In the genomic region with DNA sequence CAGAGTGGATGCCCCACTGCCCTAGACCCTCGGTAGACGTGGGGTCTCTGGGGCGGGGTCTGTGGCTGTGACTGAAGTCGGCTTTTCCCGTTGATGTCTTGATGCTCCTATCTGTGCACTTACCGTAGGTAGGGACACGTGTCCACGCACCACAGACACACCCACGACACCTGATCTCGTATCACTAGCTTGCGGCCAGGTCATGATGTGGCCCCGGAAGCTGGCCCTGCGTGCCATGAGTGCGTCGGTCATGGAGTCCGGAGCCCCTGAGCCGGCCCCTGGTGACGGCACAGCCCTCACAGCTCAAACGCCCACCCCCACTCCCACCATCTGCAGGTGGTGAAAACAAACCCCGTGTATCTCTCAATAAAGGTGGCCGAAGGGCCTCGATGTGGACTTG, we compare ENCODE assay signal across 25 cellular contexts. TPM values are rescaled to one million over a fixed set of nuclear protein-coding genes. Genes with fewer than 3 reads are reported as not detected.
DNase-seq lines count a peak whose midpoint lies in the region; ATAC-seq, FAIRE-seq and TF ChIP-seq lines count a peak whose summit lies in the region.
"Had no signal": no experiment of that assay in that cellular context is flagged by ENCODE, and none has a peak within 500 bp of the region (broad histone marks: within the 10 kb centered on the region; RNA-seq: fewer than 3 reads in every experiment).

No MANE protein-coding gene starts in this region.

- no peak overlapping the region for H2BK12ac ChIP-seq in H1 (ENCODE audit: low read depth, low read length)

- DNase-seq in left ventricle myocardium superior (peak; percentile 17), cardiac septum (ENCODE audit: low spot score) (no peak), H1 (ENCODE audit: low read depth in 1 of 2, low spot score in 2 of 2) (no peak), neural crest cell (ENCODE audit: low read depth, low spot score) (no peak), NCI-H2196 (lab: John Stamatoyannopoulos, UW; ENCODE audit: unreplicated experiment) (no peak), OCI-M2 (lab: John Stamatoyannopoulos, UW; ENCODE audit: unreplicated experiment) (no peak), NCI-H82 (lab: John Stamatoyannopoulos, UW) (no peak)
- DNase-seq: Calu3; DMS79; H9; MM.1S; NCI-H1092; NCI-H1436 treated with DMSO at 0.1 percent for 48 hours; NCI-H2029; NCI-H2171; NCI-H446; NCI-H526 treated with DMSO at 0.1 percent for 48 hours; NK-92 treated with Interleukin-12 subunit alpha and Interleukin-12 subunit beta, amount 100 ng/mL, for 24 hours; SHP77 treated with DMSO at 0.1 percent for 48 hours; SK-N-SH had no signal

- H3K79me1 ChIP-seq in H1 (ENCODE audit: low read depth, low read length) = no peaks in the 10 kb centered on the region

- H3K27ac Mint-ChIP-seq in neural crest cell (ENCODE audit: unreplicated experiment) = peak overlapping the region; percentile 19
- H3K27ac Mint-ChIP-seq: CD8-positive, alpha-beta T cell; H9 had no signal

- H3K9me3 ChIP-seq in H1 (ENCODE audit: insufficient read depth in 2 of 2, low read depth in 1 of 2, low read length in 1 of 2) = no peaks in the 10 kb centered on the region
- H3K9me3 ChIP-seq: A549, SK-N-SH had no signal

- H3K4me1 ChIP-seq in H1 (replicated peaks in 1 of 4; ENCODE audit: control insufficient read depth in 3 of 4, insufficient read depth in 4 of 4, low read length in 3 of 4) = no peaks in the 10 kb centered on the region; a peak in 3 of 7 replicates
- H3K4me1 ChIP-seq: A549 had no signal

- H2AFZ ChIP-seq in H1 (ENCODE audit: low read length) = no peak overlapping the region

- intact Hi-C loops in left ventricle myocardium superior (cut with micrococcal nuclease) = no loop called here
- intact Hi-C loops in cardiac septum (cut with DNase I) = no loop called here

- H4K8ac ChIP-seq in H1 (ENCODE audit: extremely low read depth, insufficient read depth, low read length) = peak overlapping the region; percentile 25; the same call in 1 of the 2 replicates

- H4K91ac ChIP-seq in H1 (replicated peaks; ENCODE audit: insufficient read length, low read length) = no peak overlapping the region

- H3K79me2 ChIP-seq in H1 (ENCODE audit: control insufficient read depth in 1 of 2, insufficient read depth in 2 of 2, low read length in 2 of 2) = no peaks in the 10 kb centered on the region

- H3K9ac ChIP-seq in H1 (replicated peaks in 1 of 4; ENCODE audit: extremely low read depth in 1 of 4, low read depth in 3 of 4, low read length in 3 of 4) = no peak overlapping the region
- H3K9ac ChIP-seq: SK-N-SH had no signal

- no peak for TF ChIP-seq EP300 in H1 (IDR thresholded peaks at IDR 0.05; ENCODE audit: borderline replicate concordance in 1 of 2, low read depth in 2 of 2, low read length in 2 of 2)

- no peaks in the 10 kb centered on the region; a peak in 1 of 7 replicates for H3K27me3 ChIP-seq in H1 (replicated peaks in 1 of 4; ENCODE audit: control insufficient read depth in 3 of 4, extremely low read depth in 1 of 4, insufficient read depth in 3 of 4, low read length in 3 of 4)

- no peak overlapping the region for H2BK120ac ChIP-seq in H1 (replicated peaks; ENCODE audit: low read depth, low read length)

- H3K18ac ChIP-seq in H1 (ENCODE audit: extremely low read depth, low read length) = no peak overlapping the region

- POLR2A ChIA-PET in H1 (lab: Charles Lee; ENCODE audit: partially characterized antibody) = interaction anchor here (1.6 kb wide), 1 partner anchor 11 kb away, joined by 5 read pairs; no protein-coding TSS in a partner anchor

- H3K4me3 Mint-ChIP-seq in neural crest cell = no peak overlapping the region
- H3K4me3 Mint-ChIP-seq: CD8-positive, alpha-beta T cell; H9 had no signal

- no peak overlapping the region for H3K4me2 ChIP-seq in H1 (ENCODE audit: insufficient read depth in 1 of 2, low read depth in 2 of 2, low read length in 2 of 2)
- H3K4me2 ChIP-seq: A549, SK-N-SH had no signal

- no peak overlapping the region for H2BK15ac ChIP-seq in H1 (ENCODE audit: low read length)

- H3K56ac ChIP-seq in H1 (replicated peaks; ENCODE audit: insufficient read length, low read depth, low read length) = no peak overlapping the region

- H2BK20ac ChIP-seq in H1 (ENCODE audit: low read length) = no peak overlapping the region

- peaks cover 5% of the 10 kb centered on the region for H3K4me1 Mint-ChIP-seq in neural crest cell

- H3K23me2 ChIP-seq in H1 (ENCODE audit: low read depth, low read length) = no peaks in the 10 kb centered on the region

- H3K36me3 Mint-ChIP-seq in neural crest cell (ENCODE audit: low read depth) = no peaks in the 10 kb centered on the region
- H3K36me3 Mint-ChIP-seq: CD8-positive, alpha-beta T cell had no signal

- no peak for TF ChIP-seq POLR2A in H1 (IDR thresholded peaks at IDR 0.05; ENCODE audit: control extremely low read depth in 1 of 2, low read depth in 2 of 2, low read length in 2 of 2)

- no peaks in the 10 kb centered on the region for H3K36me3 ChIP-seq in H1 (ENCODE audit: control insufficient read depth in 2 of 4, insufficient read depth in 4 of 4, low read length in 3 of 4)

- no peak for TF ChIP-seq RAD21 in H1 (IDR thresholded peaks at IDR 0.05 in 1 of 2, conservative IDR thresholded peaks at IDR 0.05 in 1 of 2; ENCODE audit: low read depth in 2 of 2, low read length in 2 of 2)

- no peak overlapping the region for H4K5ac ChIP-seq in H1 (ENCODE audit: insufficient read length, low read depth, low read length)

- TF ChIP-seq CTCF in H1 (IDR thresholded peaks at IDR 0.05; ENCODE audit: control extremely low read depth in 1 of 3, insufficient read depth in 1 of 3, low read depth in 1 of 3, low read length in 3 of 3) = no peak
- TF ChIP-seq CTCF in neural crest cell (conservative IDR thresholded peaks at IDR 0.05) = no peak

- no peak overlapping the region for H2BK5ac ChIP-seq in H1 (ENCODE audit: low read depth, low read length)

- no peaks in the 10 kb centered on the region for H3K9me3 Mint-ChIP-seq in neural crest cell
- H3K9me3 Mint-ChIP-seq: CD8-positive, alpha-beta T cell; H9 had no signal

- H3K4me3 ChIP-seq in H1 (ENCODE audit: extremely low read depth in 1 of 4, insufficient read depth in 2 of 4, low read depth in 3 of 4, low read length in 4 of 4) = no peak overlapping the region
- H3K4me3 ChIP-seq: A549 had no signal

- H3K23ac ChIP-seq in H1 (ENCODE audit: insufficient read length) = no peak overlapping the region

- CTCF ChIA-PET in H1 (lab: Charles Lee; ENCODE audit: partially characterized antibody) = interaction anchor here (0.6 to 1.4 kb wide), 6 partner anchors 21 to 530 kb away, joined by 3 to 4 read pairs (median 4); no protein-coding TSS in a partner anchor

- 84% methylated on average over 17 of the region's 22 CpGs; no CpG with 5 or more reads in 1 of the 2 experiments for WGBS in H1 (ENCODE audit: extremely low coverage in 1 of 2, insufficient coverage in 1 of 2, insufficient read length in 1 of 2, insufficient replicate concordance in 2 of 2, low coverage in 1 of 2, low lambda C conversion rate in 2 of 2, missing lambda C conversion rate in 1 of 2), 2 experiments

- no peak overlapping the region for H3K4ac ChIP-seq in H1 (replicated peaks; ENCODE audit: insufficient read length, low read depth, low read length)

- peaks cover 0 to 1% of the 10 kb centered on the region in 2 experiments for H4K20me1 ChIP-seq in H1 (replicated peaks in 1 of 2; ENCODE audit: control insufficient read depth in 1 of 2, insufficient read depth in 2 of 2, low read length in 2 of 2)

- ATAC-seq in left ventricle myocardium superior = no peak
- ATAC-seq: A549; CD8-positive, alpha-beta T cell had no signal

- H2AK5ac ChIP-seq in H1 (ENCODE audit: low read depth, low read length) = no peak overlapping the region

- no peak overlapping the region for H3K14ac ChIP-seq in H1 (ENCODE audit: insufficient read length)

- H3K27me3 Mint-ChIP-seq in neural crest cell (ENCODE audit: low read depth) = peaks cover 7% of the 10 kb centered on the region

- no peak for FAIRE-seq in H1 (lab: Jason Lieb, UNC)
- FAIRE-seq: A549, GM12892, RCC 7860 had no signal

- H3K27ac ChIP-seq in H1 (ENCODE audit: low read depth, low read length) = no peak overlapping the region
- H3K27ac ChIP-seq: A549 had no signal

RNA-seq across cellular contexts. Expression of a gene that starts 33.9 kb away (rescaled TPM):
- total RNA-seq in left ventricle myocardium superior (11.1 TPM), cardiac septum (7.9 TPM), neural crest cell (19.4 and 22.2 TPM in 2 replicates)
- 16.8 and 18.7 TPM in 2 replicates for total RNA-seq in H1 (2021; fragmentation: NEBNext Ultra II Directional; extraction: Animal tissue kit (Norgen Biotek cat#: 25700))
- polyA plus RNA-seq in H1 (2011; rRNA removed) = 15.0 and 16.7 TPM in 2 replicates
- polyA plus RNA-seq in H1 (2011; cell fraction: cytosol; rRNA removed) = 16.9 TPM
- 15.2 TPM for polyA plus RNA-seq in H1 (2011; cell fraction: nucleus; rRNA removed)
- polyA plus RNA-seq in H1 (2012, experiment 1 of 2) = 12.4 to 15.8 TPM (median 14.1 TPM) in 4 replicates
- 12.8 TPM for polyA plus RNA-seq in H1 (2012, experiment 2 of 2)
- 12.5 TPM for polyA plus RNA-seq in H1 (2013, experiment 1 of 2)
- polyA plus RNA-seq in H1 (2013, experiment 2 of 2) = 13.0 TPM
- polyA minus RNA-seq in H1 (2011; rRNA and poly(A)+ RNA removed) = 9.2 and 10.4 TPM in 2 replicates
- polyA minus RNA-seq in H1 (2011; cell fraction: cytosol; rRNA and poly(A)+ RNA removed) = 7.4 TPM
- 9.5 TPM for polyA minus RNA-seq in H1 (2011; cell fraction: nucleus; rRNA and poly(A)+ RNA removed)

RNA-seq across cellular contexts. Expression of a gene that starts 42.3 kb away (rescaled TPM):
- total RNA-seq in left ventricle myocardium superior = 21.0 TPM
- 16.4 TPM for total RNA-seq in cardiac septum
- 25.1 and 25.8 TPM in 2 replicates for total RNA-seq in H1 (2021; fragmentation: NEBNext Ultra II Directional; extraction: Animal tissue kit (Norgen Biotek cat#: 25700))
- polyA plus RNA-seq in H1 (2011; rRNA removed) = 13.9 and 26.7 TPM in 2 replicates
- polyA plus RNA-seq in H1 (2011; cell fraction: cytosol; rRNA removed) = 31.1 TPM
- 31.9 TPM for polyA plus RNA-seq in H1 (2011; cell fraction: nucleus; rRNA removed)
- polyA plus RNA-seq in H1 (2012, experiment 1 of 2) = 14.3 to 22.7 TPM (median 20.9 TPM) in 4 replicates
- polyA plus RNA-seq in H1 (2012, experiment 2 of 2) = 14.7 TPM
- 14.1 TPM for polyA plus RNA-seq in H1 (2013, experiment 1 of 2)
- polyA plus RNA-seq in H1 (2013, experiment 2 of 2) = 12.8 TPM
- 9.5 and 11.2 TPM in 2 replicates for polyA minus RNA-seq in H1 (2011; rRNA and poly(A)+ RNA removed)
- polyA minus RNA-seq in H1 (2011; cell fraction: cytosol; rRNA and poly(A)+ RNA removed) = 18.2 TPM
- polyA minus RNA-seq in H1 (2011; cell fraction: nucleus; rRNA and poly(A)+ RNA removed) = 11.4 TPM
- 36.7 and 38.5 TPM in 2 replicates for total RNA-seq in neural crest cell

RNA-seq across cellular contexts. Expression of a gene that starts 53.7 kb away (rescaled TPM):
- total RNA-seq in left ventricle myocardium superior = not detected
- total RNA-seq in cardiac septum = 0.08 TPM
- total RNA-seq in H1 (2021; fragmentation: NEBNext Ultra II Directional; extraction: Animal tissue kit (Norgen Biotek cat#: 25700)) = 0.75 and 0.89 TPM in 2 replicates
- 0.53 and 0.97 TPM in 2 replicates for polyA plus RNA-seq in H1 (2011; rRNA removed)
- polyA plus RNA-seq in H1 (2011; cell fraction: cytosol; rRNA removed) = 0.32 TPM
- 0.53 TPM for polyA plus RNA-seq in H1 (2011; cell fraction: nucleus; rRNA removed)
- polyA plus RNA-seq in H1 (2012, experiment 1 of 2) = 0.15 to 0.68 TPM (median 0.34 TPM) in 4 replicates
- 0.43 TPM for polyA plus RNA-seq in H1 (2012, experiment 2 of 2)
- 0.77 TPM for polyA plus RNA-seq in H1 (2013, experiment 1 of 2)
- 0.87 TPM for polyA plus RNA-seq in H1 (2013, experiment 2 of 2)
- polyA minus RNA-seq in H1 (2011; rRNA and poly(A)+ RNA removed) = 0.19 and 0.24 TPM in 2 replicates
- not detected for polyA minus RNA-seq in H1 (2011; cell fraction: cytosol; rRNA and poly(A)+ RNA removed)
- 0.20 TPM for polyA minus RNA-seq in H1 (2011; cell fraction: nucleus; rRNA and poly(A)+ RNA removed)
- not detected in 2 replicates for total RNA-seq in neural crest cell
- total RNA-seq: Calu3; CD8-positive, alpha-beta T cell had no signal

RNA-seq across cellular contexts. Expression of a gene that starts 54.5 kb away (rescaled TPM):
- total RNA-seq in left ventricle myocardium superior = 2.9 TPM
- 0.94 TPM for total RNA-seq in cardiac septum
- 76.0 and 80.1 TPM in 2 replicates for total RNA-seq in H1 (2021; fragmentation: NEBNext Ultra II Directional; extraction: Animal tissue kit (Norgen Biotek cat#: 25700))
- polyA plus RNA-seq in H1 (2011; rRNA removed) = 21.7 and 39.7 TPM in 2 replicates
- 47.5 TPM for polyA plus RNA-seq in H1 (2011; cell fraction: cytosol; rRNA removed)
- 245 TPM for polyA plus RNA-seq in H1 (2011; cell fraction: nucleus; rRNA removed)
- 54.7 to 62.3 TPM (median 59.2 TPM) in 4 replicates for polyA plus RNA-seq in H1 (2012, experiment 1 of 2)
- 36.6 TPM for polyA plus RNA-seq in H1 (2012, experiment 2 of 2)
- 97.2 TPM for polyA plus RNA-seq in H1 (2013, experiment 1 of 2)
- polyA plus RNA-seq in H1 (2013, experiment 2 of 2) = 86.2 TPM
- 3.3 and 4.8 TPM in 2 replicates for polyA minus RNA-seq in H1 (2011; rRNA and poly(A)+ RNA removed)
- 16.0 TPM for polyA minus RNA-seq in H1 (2011; cell fraction: cytosol; rRNA and poly(A)+ RNA removed)
- 24.0 TPM for polyA minus RNA-seq in H1 (2011; cell fraction: nucleus; rRNA and poly(A)+ RNA removed)
- 3.8 and 4.6 TPM in 2 replicates for total RNA-seq in neural crest cell
- total RNA-seq: CD8-positive, alpha-beta T cell; LHCN-M2 had no signal
